In genomic region chr2:27771548-27772335, GRCh38 we compare ENCODE assay signal across 8 cellular contexts. TPM values are rescaled to one million over a fixed set of nuclear protein-coding genes. Genes with fewer than 3 reads are reported as not detected.
DNase-seq lines count a peak whose midpoint lies in the region; ATAC-seq and TF ChIP-seq lines count a peak whose summit lies in the region.

Gene MRPL33 (plus strand): TSS chr2:27771719. CDS start chr2:27771778, 59 bp downstream.

- TF ChIP-seq EP300 in upper lobe of left lung (IDR thresholded peaks at IDR 0.05): peak in 1 of 4 donors; percentile 22

- peaks cover 44 to 50% (median 49%) of the 10 kb centered on the region in 3 donors for H3K4me1 Mint-ChIP-seq in T-cell

- H3K9me3 ChIP-seq in heart left ventricle: no peaks in the 10 kb centered on the region
- no peaks in the 10 kb centered on the region for H3K9me3 ChIP-seq in upper lobe of left lung

- no peak for TF ChIP-seq CTCF in GM12875 (IDR thresholded peaks at IDR 0.05; ENCODE audit: borderline replicate concordance, insufficient read depth, low read depth, low read length)
- no peak for TF ChIP-seq CTCF in heart left ventricle (IDR thresholded peaks at IDR 0.05)
- TF ChIP-seq CTCF in upper lobe of left lung (IDR thresholded peaks at IDR 0.05): peak in 1 of 6 experiments; percentile 28

- H3K27ac ChIP-seq in adipose tissue (ENCODE audit: low read depth, low read length): peak within 1 kb of the TSS; percentile 48
- peak within 1 kb of the TSS; percentile 88 to 97 (median 92) for H3K27ac ChIP-seq in heart left ventricle
- H3K27ac ChIP-seq in upper lobe of left lung: peak within 1 kb of the TSS; percentile 90 to 95 (median 94)

- no peaks in the 10 kb centered on the region for H3K9me3 Mint-ChIP-seq in T-cell

- peaks cover 0 to 2% of the 10 kb centered on the region in 2 donors for H3K27me3 Mint-ChIP-seq in T-cell

- peak within 1 kb of the TSS; percentile 99 to 100 for H3K27ac Mint-ChIP-seq in T-cell

- intact Hi-C loops in heart left ventricle (cut with DNase I) (loop anchor here in 6 of 10 donors (1.0 to 10.0 kb wide), 7 partner anchors 44 to 623 kb away; partner anchors contain the start of genes FOSL2 (in 3 of the 6), BABAM2 (in 2 of the 6) and RBKS (in 2 of the 6)), posterior cingulate gyrus (cut with DNase I) (no loop called here)

- DNase-seq in NCI-H1436 treated with DMSO at 0.1 percent for 48 hours (lab: John Stamatoyannopoulos, UW): peak; percentile 51
- peak; percentile 77 to 93 (median 88) for DNase-seq in T-cell
- peak; percentile 96 to 98 (median 96) for DNase-seq in heart left ventricle
- DNase-seq in posterior cingulate gyrus: peak; percentile 92 to 99 (median 94)
- peak; percentile 95 to 98 for DNase-seq in upper lobe of left lung

- TF ChIP-seq POLR2A in heart left ventricle (IDR thresholded peaks at IDR 0.05): peak in 1 of 2 donors; percentile 61
- TF ChIP-seq POLR2A in upper lobe of left lung (IDR thresholded peaks at IDR 0.05): peak in 3 of 4 donors; percentile 71 to 87 (median 78)

- POLR2A ChIA-PET in T-cell (lab: Charles Lee): interaction anchor here (0.6 kb wide), 3 partner anchors 35 to 621 kb away, joined by 3 to 4 read pairs (median 3); no protein-coding TSS in a partner anchor

- H3K36me3 ChIP-seq in heart left ventricle (peaks cover 0 to 29% (median 11%) of the 10 kb centered on the region in 9 donors), upper lobe of left lung (peaks cover 0 to 13% (median 0%) of the 10 kb centered on the region in 4 donors)

- CTCF ChIA-PET in T-cell (lab: Charles Lee): interaction anchor here in 1 of 2 donors (0.6 kb wide), 2 partner anchors 118 to 795 kb away, joined by 3 to 4 read pairs; no protein-coding TSS in a partner anchor

- 0% methylated on average over 40 to 48 of the region's 48 CpGs for WGBS in adipose tissue, 3 donors
- 0 to 1% (median 0%) methylated on average over 30 to 48 of the region's 48 CpGs for WGBS in heart left ventricle, 4 donors
- WGBS in upper lobe of left lung, 2 donors: 0 to 1% methylated on average over 10 to 42 of the region's 48 CpGs

- H3K4me3 Mint-ChIP-seq in T-cell: peak within 1 kb of the TSS; percentile 99 to 100 (median 99)

- peaks cover 24% of the 10 kb centered on the region for H3K36me3 Mint-ChIP-seq in T-cell

- H3K4me1 ChIP-seq in heart left ventricle (peaks cover 4 to 50% (median 37%) of the 10 kb centered on the region in 12 donors), upper lobe of left lung (peaks cover 24 to 28% (median 25%) of the 10 kb centered on the region in 4 donors)

- H3K4me3 ChIP-seq in GM12875 (ENCODE audit: low read depth, low read length) (peak within 1 kb of the TSS; percentile 81), heart left ventricle (peak within 1 kb of the TSS; percentile 56 to 89 (median 76)), upper lobe of left lung (peak within 1 kb of the TSS; percentile 57 to 91 (median 72))

- no peaks in the 10 kb centered on the region for H3K27me3 ChIP-seq in heart left ventricle
- H3K27me3 ChIP-seq in upper lobe of left lung: no peaks in the 10 kb centered on the region

- peak; percentile 99 for ATAC-seq in HG02798 (IDR thresholded peaks at IDR 0.05; ENCODE audit: poor library complexity, unreplicated experiment)
- peak; percentile 94 to 95 (median 94) for ATAC-seq in T-cell (replicated peaks in 1 of 4)
- peak; percentile 95 to 98 (median 98) for ATAC-seq in heart left ventricle
- ATAC-seq in upper lobe of left lung (ENCODE audit: low FRiP score in 2 of 2): peak; percentile 97 to 99

RNA-seq across cellular contexts. Expression of gene MRPL33, which starts in this region (rescaled TPM):
- total RNA-seq in T-cell: 10 to 100 TPM; 25.9 to 39.4 (median 29.7) TPM
- polyA plus RNA-seq in adipose tissue: 100 to 1,000 TPM in 2 of 3 donors, 10 to 100 TPM in 1; 86.4 to 196 (median 169) TPM
- 100 to 1,000 TPM; 163 to 503 (median 305) TPM for total RNA-seq in heart left ventricle
- 100 to 1,000 TPM; 177 to 901 TPM for polyA plus RNA-seq in heart left ventricle
- total RNA-seq in upper lobe of left lung: 100 to 1,000 TPM in 2 of 6 donors, 10 to 100 TPM in 4; 54.5 to 122 (median 72.4) TPM

Comparison
In these comparisons a context has a peak if more than half of its experiments do, and no peak if none do; other contexts are left out.
1. Peak in every context shown above with its lines: DNase-seq, ATAC-seq, H3K4me3 ChIP-seq and H3K27ac ChIP-seq.